In the genomic region with DNA sequence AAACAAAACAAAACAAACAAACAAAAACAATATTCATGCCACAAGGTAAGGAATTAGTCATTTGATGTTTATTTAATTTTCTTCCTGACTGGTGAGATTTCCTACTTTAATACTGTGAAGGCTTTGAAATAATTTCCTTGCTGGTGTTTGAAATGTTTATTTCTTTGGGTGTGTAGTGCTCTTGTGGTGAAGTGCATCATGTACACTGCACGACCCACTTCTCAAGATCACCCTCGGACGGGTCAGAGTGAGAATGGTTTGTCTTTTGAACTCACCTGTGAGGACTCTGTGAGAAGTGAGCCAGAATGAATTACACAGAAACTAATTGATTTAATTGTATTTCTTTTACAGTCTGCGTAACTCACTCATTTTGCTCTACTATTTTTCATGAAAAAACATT, we compare ENCODE assay signal across 1 cellular context.
TF ChIP-seq lines count a peak whose summit lies in the region.

No MANE protein-coding gene starts in this region.

TF ChIP-seq in GM23338, 12 proteins besides CTCF, POLR2A, EP300 and RAD21 (continued from another document):
- TF ChIP-seq, protein P1, sequence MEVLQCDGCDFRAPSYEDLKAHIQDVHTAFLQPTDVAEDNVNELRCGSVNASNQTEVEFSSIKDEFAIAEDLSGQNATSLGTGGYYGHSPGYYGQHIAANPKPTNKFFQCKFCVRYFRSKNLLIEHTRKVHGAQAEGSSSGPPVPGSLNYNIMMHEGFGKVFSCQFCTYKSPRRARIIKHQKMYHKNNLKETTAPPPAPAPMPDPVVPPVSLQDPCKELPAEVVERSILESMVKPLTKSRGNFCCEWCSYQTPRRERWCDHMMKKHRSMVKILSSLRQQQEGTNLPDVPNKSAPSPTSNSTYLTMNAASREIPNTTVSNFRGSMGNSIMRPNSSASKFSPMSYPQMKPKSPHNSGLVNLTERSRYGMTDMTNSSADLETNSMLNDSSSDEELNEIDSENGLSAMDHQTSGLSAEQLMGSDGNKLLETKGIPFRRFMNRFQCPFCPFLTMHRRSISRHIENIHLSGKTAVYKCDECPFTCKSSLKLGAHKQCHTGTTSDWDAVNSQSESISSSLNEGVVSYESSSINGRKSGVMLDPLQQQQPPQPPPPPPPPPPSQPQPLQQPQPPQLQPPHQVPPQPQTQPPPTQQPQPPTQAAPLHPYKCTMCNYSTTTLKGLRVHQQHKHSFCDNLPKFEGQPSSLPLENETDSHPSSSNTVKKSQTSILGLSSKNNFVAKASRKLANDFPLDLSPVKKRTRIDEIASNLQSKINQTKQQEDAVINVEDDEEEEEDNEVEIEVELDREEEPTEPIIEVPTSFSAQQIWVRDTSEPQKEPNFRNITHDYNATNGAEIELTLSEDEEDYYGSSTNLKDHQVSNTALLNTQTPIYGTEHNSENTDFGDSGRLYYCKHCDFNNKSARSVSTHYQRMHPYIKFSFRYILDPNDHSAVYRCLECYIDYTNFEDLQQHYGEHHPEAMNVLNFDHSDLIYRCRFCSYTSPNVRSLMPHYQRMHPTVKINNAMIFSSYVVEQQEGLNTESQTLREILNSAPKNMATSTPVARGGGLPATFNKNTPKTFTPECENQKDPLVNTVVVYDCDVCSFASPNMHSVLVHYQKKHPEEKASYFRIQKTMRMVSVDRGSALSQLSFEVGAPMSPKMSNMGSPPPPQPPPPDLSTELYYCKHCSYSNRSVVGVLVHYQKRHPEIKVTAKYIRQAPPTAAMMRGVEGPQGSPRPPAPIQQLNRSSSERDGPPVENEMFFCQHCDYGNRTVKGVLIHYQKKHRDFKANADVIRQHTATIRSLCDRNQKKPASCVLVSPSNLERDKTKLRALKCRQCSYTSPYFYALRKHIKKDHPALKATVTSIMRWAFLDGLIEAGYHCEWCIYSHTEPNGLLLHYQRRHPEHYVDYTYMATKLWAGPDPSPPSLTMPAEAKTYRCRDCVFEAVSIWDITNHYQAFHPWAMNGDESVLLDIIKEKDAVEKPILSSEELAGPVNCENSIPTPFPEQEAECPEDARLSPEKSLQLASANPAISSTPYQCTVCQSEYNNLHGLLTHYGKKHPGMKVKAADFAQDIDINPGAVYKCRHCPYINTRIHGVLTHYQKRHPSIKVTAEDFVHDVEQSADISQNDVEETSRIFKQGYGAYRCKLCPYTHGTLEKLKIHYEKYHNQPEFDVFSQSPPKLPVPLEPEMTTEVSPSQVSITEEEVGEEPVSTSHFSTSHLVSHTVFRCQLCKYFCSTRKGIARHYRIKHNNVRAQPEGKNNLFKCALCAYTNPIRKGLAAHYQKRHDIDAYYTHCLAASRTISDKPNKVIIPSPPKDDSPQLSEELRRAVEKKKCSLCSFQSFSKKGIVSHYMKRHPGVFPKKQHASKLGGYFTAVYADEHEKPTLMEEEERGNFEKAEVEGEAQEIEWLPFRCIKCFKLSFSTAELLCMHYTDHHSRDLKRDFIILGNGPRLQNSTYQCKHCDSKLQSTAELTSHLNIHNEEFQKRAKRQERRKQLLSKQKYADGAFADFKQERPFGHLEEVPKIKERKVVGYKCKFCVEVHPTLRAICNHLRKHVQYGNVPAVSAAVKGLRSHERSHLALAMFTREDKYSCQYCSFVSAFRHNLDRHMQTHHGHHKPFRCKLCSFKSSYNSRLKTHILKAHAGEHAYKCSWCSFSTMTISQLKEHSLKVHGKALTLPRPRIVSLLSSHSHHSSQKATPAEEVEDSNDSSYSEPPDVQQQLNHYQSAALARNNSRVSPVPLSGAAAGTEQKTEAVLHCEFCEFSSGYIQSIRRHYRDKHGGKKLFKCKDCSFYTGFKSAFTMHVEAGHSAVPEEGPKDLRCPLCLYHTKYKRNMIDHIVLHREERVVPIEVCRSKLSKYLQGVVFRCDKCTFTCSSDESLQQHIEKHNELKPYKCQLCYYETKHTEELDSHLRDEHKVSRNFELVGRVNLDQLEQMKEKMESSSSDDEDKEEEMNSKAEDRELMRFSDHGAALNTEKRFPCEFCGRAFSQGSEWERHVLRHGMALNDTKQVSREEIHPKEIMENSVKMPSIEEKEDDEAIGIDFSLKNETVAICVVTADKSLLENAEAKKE (CRISPR knock-in tag; IDR thresholded peaks at IDR 0.05), result no peak
- TF ChIP-seq ETS1 (IDR thresholded peaks at IDR 0.05), result no peak
- TF ChIP-seq EZH2phosphoT487 (IDR thresholded peaks at IDR 0.05; ENCODE audit: unreplicated experiment), result no peak
- no peak for TF ChIP-seq NANOG (IDR thresholded peaks at IDR 0.05; ENCODE audit: borderline replicate concordance)
- TF ChIP-seq EZH2 (IDR thresholded peaks at IDR 0.05; ENCODE audit: low read depth, unreplicated experiment), result no peak
- TF ChIP-seq, protein P2, sequence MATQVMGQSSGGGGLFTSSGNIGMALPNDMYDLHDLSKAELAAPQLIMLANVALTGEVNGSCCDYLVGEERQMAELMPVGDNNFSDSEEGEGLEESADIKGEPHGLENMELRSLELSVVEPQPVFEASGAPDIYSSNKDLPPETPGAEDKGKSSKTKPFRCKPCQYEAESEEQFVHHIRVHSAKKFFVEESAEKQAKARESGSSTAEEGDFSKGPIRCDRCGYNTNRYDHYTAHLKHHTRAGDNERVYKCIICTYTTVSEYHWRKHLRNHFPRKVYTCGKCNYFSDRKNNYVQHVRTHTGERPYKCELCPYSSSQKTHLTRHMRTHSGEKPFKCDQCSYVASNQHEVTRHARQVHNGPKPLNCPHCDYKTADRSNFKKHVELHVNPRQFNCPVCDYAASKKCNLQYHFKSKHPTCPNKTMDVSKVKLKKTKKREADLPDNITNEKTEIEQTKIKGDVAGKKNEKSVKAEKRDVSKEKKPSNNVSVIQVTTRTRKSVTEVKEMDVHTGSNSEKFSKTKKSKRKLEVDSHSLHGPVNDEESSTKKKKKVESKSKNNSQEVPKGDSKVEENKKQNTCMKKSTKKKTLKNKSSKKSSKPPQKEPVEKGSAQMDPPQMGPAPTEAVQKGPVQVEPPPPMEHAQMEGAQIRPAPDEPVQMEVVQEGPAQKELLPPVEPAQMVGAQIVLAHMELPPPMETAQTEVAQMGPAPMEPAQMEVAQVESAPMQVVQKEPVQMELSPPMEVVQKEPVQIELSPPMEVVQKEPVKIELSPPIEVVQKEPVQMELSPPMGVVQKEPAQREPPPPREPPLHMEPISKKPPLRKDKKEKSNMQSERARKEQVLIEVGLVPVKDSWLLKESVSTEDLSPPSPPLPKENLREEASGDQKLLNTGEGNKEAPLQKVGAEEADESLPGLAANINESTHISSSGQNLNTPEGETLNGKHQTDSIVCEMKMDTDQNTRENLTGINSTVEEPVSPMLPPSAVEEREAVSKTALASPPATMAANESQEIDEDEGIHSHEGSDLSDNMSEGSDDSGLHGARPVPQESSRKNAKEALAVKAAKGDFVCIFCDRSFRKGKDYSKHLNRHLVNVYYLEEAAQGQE (IDR thresholded peaks at IDR 0.05; ENCODE audit: unreplicated experiment), result no peak
- TF ChIP-seq POLR2AphosphoS5 (IDR thresholded peaks at IDR 0.05; ENCODE audit: low read depth), result no peak
- no peak for TF ChIP-seq ZNF114 (CRISPR knock-in tag; IDR thresholded peaks at IDR 0.05)
- TF ChIP-seq CREB1 (CRISPR knock-in tag; IDR thresholded peaks at IDR 0.05; ENCODE audit: low read depth), result no peak
- no peak for TF ChIP-seq ZNF331 (CRISPR knock-in tag; IDR thresholded peaks at IDR 0.05; ENCODE audit: low read depth)
